In the genomic region with DNA sequence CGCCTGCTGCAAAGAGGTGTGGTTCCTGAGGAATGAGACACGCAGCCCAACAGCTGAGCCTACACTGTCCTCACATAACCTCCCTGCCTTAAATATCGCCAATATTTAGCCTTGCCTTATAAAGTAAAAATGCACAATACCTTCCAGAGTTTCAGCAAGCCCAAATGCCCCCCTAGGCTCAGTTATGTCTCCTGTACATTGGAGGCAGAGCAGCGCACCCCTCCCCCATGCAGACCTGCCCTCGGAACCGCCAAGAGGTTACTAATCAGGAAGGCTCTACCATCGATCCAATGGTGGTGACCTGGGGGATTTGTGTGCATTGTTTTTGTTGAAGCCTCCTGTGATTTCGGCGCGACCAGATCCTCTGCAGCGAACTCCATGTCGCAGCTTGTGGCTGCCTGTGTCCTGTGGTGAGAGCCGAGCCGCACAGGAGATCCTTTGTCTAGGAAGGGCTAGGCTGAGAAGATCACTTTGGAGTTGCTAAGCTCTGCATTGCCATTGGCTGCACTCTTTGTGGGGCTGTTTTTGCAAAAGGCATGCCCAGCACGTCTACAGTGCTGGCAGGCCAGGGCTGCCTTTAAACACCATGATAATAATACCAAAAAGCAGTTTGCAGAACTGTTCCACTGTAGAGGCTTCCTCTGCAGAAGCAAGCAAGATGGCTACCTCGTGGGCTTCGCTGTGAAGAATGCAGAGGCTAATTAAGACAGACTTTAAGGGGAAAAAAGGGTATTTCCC, we compare ENCODE assay signal across 8 cellular contexts. TPM values are rescaled to one million over a fixed set of nuclear protein-coding genes. Genes with fewer than 3 reads are reported as not detected.
DNase-seq lines count a peak whose midpoint lies in the region; ATAC-seq and TF ChIP-seq lines count a peak whose summit lies in the region.

No MANE protein-coding gene starts in this region.

- H3K4me2 ChIP-seq in Karpas-422 (ENCODE audit: low read depth, low read length, poor library complexity, severe bottlenecking) (peak overlapping the region; percentile 86), neural progenitor cell (peak overlapping the region; percentile 77)

- TF ChIP-seq CTCF in gastroesophageal sphincter (IDR thresholded peaks at IDR 0.05): no peak
- no peak for TF ChIP-seq CTCF in neural progenitor cell (IDR thresholded peaks at IDR 0.05)

- H3K27ac ChIP-seq in Karpas-422 (ENCODE audit: low read length): peak overlapping the region; percentile 76
- H3K27ac ChIP-seq in gastroesophageal sphincter: peak overlapping the region; percentile 13 to 84 (median 76)
- peak overlapping the region; percentile 81 for H3K27ac ChIP-seq in neural progenitor cell
- H3K27ac ChIP-seq in temporal lobe (ENCODE audit: low read depth, low read length): peak overlapping the region; percentile 80

- intact Hi-C loops in activated naive CD4-positive, alpha-beta T cell treated with anti-CD3 and anti-CD28 coated beads for 36 hours (cut with micrococcal nuclease): loop anchor here (1.0 to 10.0 kb wide), 7 partner anchors 40 to 835 kb away; a partner anchor contains a TSS

- 0% methylated on average over 2 to 6 of the region's 17 CpGs for WGBS in gastroesophageal sphincter (ENCODE audit: low coverage in 1 of 2), 2 donors

- peaks cover 28% of the 10 kb centered on the region for H3K4me1 ChIP-seq in Karpas-422 (ENCODE audit: low read length)
- H3K4me1 ChIP-seq in gastroesophageal sphincter: peaks cover 0 to 45% (median 7%) of the 10 kb centered on the region in 3 donors
- peaks cover 50% of the 10 kb centered on the region for H3K4me1 ChIP-seq in neural progenitor cell

- H3K4me3 ChIP-seq in Karpas-422 (ENCODE audit: low read length): peak overlapping the region; percentile 59
- H3K4me3 ChIP-seq in gastroesophageal sphincter: peak overlapping the region; percentile 35 to 50
- peak overlapping the region; percentile 47 for H3K4me3 ChIP-seq in neural progenitor cell

- peak overlapping the region; percentile 83 for H3K4me3 Mint-ChIP-seq in activated naive CD4-positive, alpha-beta T cell treated with anti-CD3 and anti-CD28 coated beads for 36 hours
- peak overlapping the region; percentile 88 for H3K4me3 Mint-ChIP-seq in neural progenitor cell

- peak; percentile 81 for ATAC-seq in GM21737 (IDR thresholded peaks at IDR 0.05; ENCODE audit: unreplicated experiment)
- ATAC-seq in gastroesophageal sphincter: peak; percentile 76

- TF ChIP-seq EP300 in gastroesophageal sphincter (IDR thresholded peaks at IDR 0.05): no peak

- H3K27me3 ChIP-seq in Karpas-422 (ENCODE audit: low read length) (no peaks in the 10 kb centered on the region), gastroesophageal sphincter (no peaks in the 10 kb centered on the region), neural progenitor cell (no peaks in the 10 kb centered on the region)

- peaks cover 66% of the 10 kb centered on the region for H3F3A ChIP-seq in neural progenitor cell (ENCODE audit: low read depth)

- H3K36me3 ChIP-seq in Karpas-422 (ENCODE audit: insufficient read depth, low read length) (no peaks in the 10 kb centered on the region), gastroesophageal sphincter (no peaks in the 10 kb centered on the region), neural progenitor cell (peaks cover 10% of the 10 kb centered on the region)

- no peaks in the 10 kb centered on the region for H3K36me3 Mint-ChIP-seq in activated naive CD4-positive, alpha-beta T cell treated with anti-CD3 and anti-CD28 coated beads for 36 hours (ENCODE audit: low read depth)
- peaks cover 20% of the 10 kb centered on the region for H3K36me3 Mint-ChIP-seq in neural progenitor cell

- peak overlapping the region; percentile 67 for H3K9ac ChIP-seq in Karpas-422 (ENCODE audit: low read length)
- no peak overlapping the region for H3K9ac ChIP-seq in neural progenitor cell

- CTCF ChIA-PET in activated naive CD4-positive, alpha-beta T cell treated with anti-CD3 and anti-CD28 coated beads for 36 hours (lab: Charles Lee): interaction anchor here (0.7 to 1.5 kb wide), 2 partner anchors 46 to 50 kb away, joined by 3 to 4 read pairs; no protein-coding TSS in a partner anchor

- H3K9me3 Mint-ChIP-seq in activated naive CD4-positive, alpha-beta T cell treated with anti-CD3 and anti-CD28 coated beads for 36 hours: no peaks in the 10 kb centered on the region
- no peaks in the 10 kb centered on the region for H3K9me3 Mint-ChIP-seq in neural progenitor cell

- H3K27me3 Mint-ChIP-seq in activated naive CD4-positive, alpha-beta T cell treated with anti-CD3 and anti-CD28 coated beads for 36 hours (ENCODE audit: low read depth): no peaks in the 10 kb centered on the region
- peaks cover 2% of the 10 kb centered on the region for H3K27me3 Mint-ChIP-seq in neural progenitor cell (ENCODE audit: insufficient read depth, low read depth)

- TF ChIP-seq POLR2A in gastroesophageal sphincter (IDR thresholded peaks at IDR 0.05): no peak

- peak overlapping the region; percentile 84 for H3K27ac Mint-ChIP-seq in activated naive CD4-positive, alpha-beta T cell treated with anti-CD3 and anti-CD28 coated beads for 36 hours
- peak overlapping the region; percentile 95 for H3K27ac Mint-ChIP-seq in neural progenitor cell

- DNase-seq in DMS79 treated with DMSO at 0.1 percent for 48 hours (lab: John Stamatoyannopoulos, UW) (peak; percentile 72), Karpas-422 (peak; percentile 85), RKO (ENCODE audit: low spot score) (peak; percentile 10), neural progenitor cell (ENCODE audit: low spot score) (peak; percentile 96)
- peak; percentile 64 for DNase-seq in activated naive CD4-positive, alpha-beta T cell treated with anti-CD3 and anti-CD28 coated beads for 36 hours

- no peaks in the 10 kb centered on the region for H4K20me1 ChIP-seq in Karpas-422 (ENCODE audit: insufficient read depth, low read depth, low read length)
- peaks cover 86% of the 10 kb centered on the region for H4K20me1 ChIP-seq in neural progenitor cell (ENCODE audit: low read depth)

- H3K79me2 ChIP-seq in Karpas-422 (ENCODE audit: low read length) (no peaks in the 10 kb centered on the region; the same call in 1 of the 2 replicates), neural progenitor cell (ENCODE audit: low read depth) (peaks cover 93% of the 10 kb centered on the region)

- no peaks in the 10 kb centered on the region for H3K9me3 ChIP-seq in Karpas-422 (ENCODE audit: low read length)
- H3K9me3 ChIP-seq in gastroesophageal sphincter: no peaks in the 10 kb centered on the region
- no peaks in the 10 kb centered on the region for H3K9me3 ChIP-seq in neural progenitor cell (ENCODE audit: low read depth)

- H3K4me1 Mint-ChIP-seq in activated naive CD4-positive, alpha-beta T cell treated with anti-CD3 and anti-CD28 coated beads for 36 hours (ENCODE audit: low read depth): peaks cover 28% of the 10 kb centered on the region
- peaks cover 58% of the 10 kb centered on the region for H3K4me1 Mint-ChIP-seq in neural progenitor cell

- no peaks in the 10 kb centered on the region; the same call in 1 of the 2 replicates for H3K9me2 ChIP-seq in Karpas-422 (replicated peaks; ENCODE audit: insufficient read depth, low read length)

- H2AFZ ChIP-seq in Karpas-422 (ENCODE audit: low read length): peak overlapping the region; percentile 62
- no peak overlapping the region for H2AFZ ChIP-seq in neural progenitor cell (replicated peaks)

RNA-seq across cellular contexts. Expression of a gene that starts 40.1 kb away (rescaled TPM):
- 2.2 and 5.4 TPM in 2 replicates for total RNA-seq in Karpas-422 (2014; rRNA removed; shearing (Covaris generic); ENCODE audit: low replicate concordance)
- total RNA-seq in activated naive CD4-positive, alpha-beta T cell treated with anti-CD3 and anti-CD28 coated beads for 36 hours: under 1 TPM; 0.48 to 0.57 TPM
- total RNA-seq in gastroesophageal sphincter (10 to 100 TPM in 2 of 4 donors, 1 to 10 TPM in 2; 7.2 to 14.5 (median 9.8) TPM), neural progenitor cell (ENCODE audit: low replicate concordance) (47.9 and 67.3 TPM in 2 replicates), temporal lobe (28.0 TPM)

Comparison
In these comparisons a context has a peak if more than half of its experiments do, and no peak if none do; other contexts are left out.
1. Peak in every context shown above with its lines: DNase-seq, ATAC-seq, H3K4me3 ChIP-seq and H3K27ac ChIP-seq.
2. DNase-seq: peak in every context shown above with its lines; median percentile 96 in neural progenitor cell; 85 in Karpas-422; 72 in DMS79 treated with DMSO at 0.1 percent for 48 hours; 64 in activated naive CD4-positive, alpha-beta T cell treated with anti-CD3 and anti-CD28 coated beads for 36 hours; 10 in RKO.